ENCODE assay signal across 23 cellular contexts in genomic region chr17:2925011-2925410, GRCh38.
DNase-seq lines count a peak whose midpoint lies in the region; ATAC-seq, FAIRE-seq and TF ChIP-seq lines count a peak whose summit lies in the region.
"Had no signal": no experiment of that assay in that cellular context is flagged by ENCODE, and none has a peak within 500 bp of the region (broad histone marks: within the 10 kb centered on the region; RNA-seq: fewer than 3 reads in every experiment).

No MANE protein-coding gene starts in this region.

- H3K27ac ChIP-seq in RWPE1 (peak overlapping the region; percentile 98), H1 (ENCODE audit: low read depth, low read length) (no peak overlapping the region), trophoblast cell (ENCODE audit: low read depth, low read length) (no peak overlapping the region)
- H3K27ac ChIP-seq: 22Rv1 had no signal

- H2BK120ac ChIP-seq in H1 (replicated peaks; ENCODE audit: low read depth, low read length), result no peak overlapping the region
- H2BK120ac ChIP-seq in trophoblast cell (ENCODE audit: insufficient read depth, low read length, poor library complexity), result peak overlapping the region; percentile 88

- DNase-seq in NOMO-1 treated with DMSO at 0.1 percent for 48 hours (lab: John Stamatoyannopoulos, UW; ENCODE audit: unreplicated experiment) (peak; percentile 31), NOMO-1 treated with dmso at 0.1 percent for 144 hours (lab: John Stamatoyannopoulos, UW; ENCODE audit: unreplicated experiment) (no peak), RWPE1 (ENCODE audit: low spot score) (no peak), H1 (ENCODE audit: low read depth in 1 of 2, low spot score in 2 of 2) (no peak), trophoblast cell (no peak), cortex of kidney (lab: John Stamatoyannopoulos, UW) (no peak), GOT3 (lab: John Stamatoyannopoulos, UW) (no peak)
- DNase-seq: activated CD4-positive, alpha-beta memory T cell treated with anti-CD3 and anti-CD28 coated beads, Interleukin-2, amount 10 ng/mL, durations not matched to agents 7 days and 5 days; activated CD4-positive, CD25-positive, alpha-beta regulatory T cell; activated naive CD4-positive, alpha-beta T cell treated with anti-CD3 and anti-CD28 coated beads, Interleukin-2, amount 10 ng/mL, durations not matched to agents 7 days and 5 days; activated T-cell treated with anti-CD3 and anti-CD28 coated beads, Interleukin-2, amount 50 U/mL, for 24 hours; anterior cingulate cortex; BE2C; islet precursor cell; NCI-H2029; nephron progenitor cell; NK-92 treated with Interleukin-12 subunit alpha and Interleukin-12 subunit beta, amount 100 ng/mL, for 24 hours; stimulated activated CD4-positive, alpha-beta T cell treated with anti-CD3 and anti-CD28 coated beads, Interleukin-4, amount 100 ng/mL, for 1 hour had no signal

- TF ChIP-seq RAD21 in H1 (IDR thresholded peaks at IDR 0.05 in 1 of 2, conservative IDR thresholded peaks at IDR 0.05 in 1 of 2; ENCODE audit: low read depth in 2 of 2, low read length in 2 of 2), result no peak

- no peaks in the 10 kb centered on the region; the same call in 1 of the 2 replicates for H3K23me2 ChIP-seq in H1 (ENCODE audit: low read depth, low read length)

- 0 out of 2 replicates have a peak overlapping the region, but pooled peaks have one; percentile 18 for H2BK20ac ChIP-seq in H1 (ENCODE audit: low read length)

- H4K8ac ChIP-seq in H1 (ENCODE audit: extremely low read depth, insufficient read depth, low read length) (no peak overlapping the region), trophoblast cell (ENCODE audit: low read depth, low read length) (no peak overlapping the region)

- H3K9ac ChIP-seq in H1 (replicated peaks in 1 of 4; ENCODE audit: extremely low read depth in 1 of 4, low read depth in 3 of 4, low read length in 3 of 4) (no peak overlapping the region), trophoblast cell (ENCODE audit: low read length) (no peak overlapping the region)

- H3K4me2 ChIP-seq in H1 (ENCODE audit: insufficient read depth in 1 of 2, low read depth in 2 of 2, low read length in 2 of 2), result no peak overlapping the region; a peak in 1 of 4 replicates
- H3K4me2 ChIP-seq in trophoblast cell (ENCODE audit: low read length), result no peak overlapping the region
- H3K4me2 ChIP-seq: smooth muscle cell had no signal

- POLR2A ChIA-PET in RWPE1 (lab: Yijun Ruan, JAX; ENCODE audit: low non-redundant PET) (no interaction called here), H1 (lab: Charles Lee; ENCODE audit: partially characterized antibody) (no interaction called here)

- H3K9me3 ChIP-seq in H1 (ENCODE audit: insufficient read depth in 2 of 2, low read depth in 1 of 2, low read length in 1 of 2) (no peaks in the 10 kb centered on the region), trophoblast cell (ENCODE audit: insufficient read depth, low read depth, low read length) (no peaks in the 10 kb centered on the region)
- H3K9me3 ChIP-seq: BE2C, HAP-1 had no signal

- H2BK12ac ChIP-seq in H1 (ENCODE audit: low read depth, low read length) (peak overlapping the region; percentile 77; the same call in 1 of the 2 replicates), trophoblast cell (ENCODE audit: low read length) (peak overlapping the region; percentile 9)

- H3K27me3 ChIP-seq in H1 (replicated peaks in 1 of 4; ENCODE audit: control insufficient read depth in 3 of 4, extremely low read depth in 1 of 4, insufficient read depth in 3 of 4, low read length in 3 of 4), result no peaks in the 10 kb centered on the region
- no peaks in the 10 kb centered on the region for H3K27me3 ChIP-seq in trophoblast cell (ENCODE audit: insufficient read depth, low read length)
- H3K27me3 ChIP-seq: BE2C had no signal

- H3K18ac ChIP-seq in H1 (ENCODE audit: extremely low read depth, low read length) (no peak overlapping the region), trophoblast cell (ENCODE audit: low read length) (peak overlapping the region; percentile 12)

- peaks cover 9 to 21% of the 10 kb centered on the region in 2 experiments for H4K20me1 ChIP-seq in H1 (replicated peaks in 1 of 2; ENCODE audit: control insufficient read depth in 1 of 2, insufficient read depth in 2 of 2, low read length in 2 of 2)

- H3K4me3 ChIP-seq in H1 (ENCODE audit: extremely low read depth in 1 of 4, insufficient read depth in 2 of 4, low read depth in 3 of 4, low read length in 4 of 4) (no peak overlapping the region), trophoblast cell (ENCODE audit: low read depth, low read length) (no peak overlapping the region)
- H3K4me3 ChIP-seq: HAP-1, smooth muscle cell had no signal

- TF ChIP-seq CTCF in RWPE1 (conservative IDR thresholded peaks at IDR 0.05; ENCODE audit: low read depth) (no peak), H1 (IDR thresholded peaks at IDR 0.05; ENCODE audit: control extremely low read depth in 1 of 3, insufficient read depth in 1 of 3, low read depth in 1 of 3, low read length in 3 of 3) (no peak)

- peaks cover 0 to 7% of the 10 kb centered on the region in 2 experiments; a peak in 1 of 4 replicates for H3K79me2 ChIP-seq in H1 (ENCODE audit: control insufficient read depth in 1 of 2, insufficient read depth in 2 of 2, low read length in 2 of 2)
- peaks cover 2% of the 10 kb centered on the region for H3K79me2 ChIP-seq in trophoblast cell (ENCODE audit: control insufficient read depth, insufficient read depth, low read length, poor library complexity)

- peak overlapping the region; percentile 97; the same call in 1 of the 2 replicates for H2BK15ac ChIP-seq in H1 (ENCODE audit: low read length)

- H3K56ac ChIP-seq in H1 (replicated peaks; ENCODE audit: insufficient read length, low read depth, low read length), result no peak overlapping the region

- H2AFZ ChIP-seq in H1 (ENCODE audit: low read length) (no peak overlapping the region), trophoblast cell (ENCODE audit: insufficient read depth, low read length, poor library complexity) (no peak overlapping the region)

- WGBS in H1 (ENCODE audit: extremely low coverage in 1 of 2, insufficient coverage in 1 of 2, insufficient read length in 1 of 2, insufficient replicate concordance in 2 of 2, low coverage in 1 of 2, low lambda C conversion rate in 2 of 2, missing lambda C conversion rate in 1 of 2), 2 experiments, result 93% methylated on average over 8 of the region's 8 CpGs; no CpG with 5 or more reads in 1 of the 2 experiments
- no CpG with 5 or more reads among the region's 8 CpGs for WGBS in trophoblast cell (ENCODE audit: extremely low coverage, insufficient coverage, insufficient read length)

- CTCF ChIA-PET in RWPE1 (lab: Yijun Ruan, JAX) (interaction anchor here (0.6 to 1.4 kb wide), 3 partner anchors 13 to 76 kb away, joined by 3 to 7 read pairs (median 3); no protein-coding TSS in a partner anchor), H1 (lab: Charles Lee; ENCODE audit: partially characterized antibody) (interaction anchor here (0.7 to 18.1 kb wide), 9 partner anchors 12 to 731 kb away, joined by 3 to 233 read pairs (median 5); no protein-coding TSS in a partner anchor)

- H3K79me1 ChIP-seq in H1 (ENCODE audit: low read depth, low read length) (peaks cover 11% of the 10 kb centered on the region), trophoblast cell (ENCODE audit: low read length) (peaks cover 5% of the 10 kb centered on the region)

- H4K91ac ChIP-seq in H1 (replicated peaks; ENCODE audit: insufficient read length, low read length) (peak overlapping the region; percentile 22), trophoblast cell (ENCODE audit: low read depth, low read length) (peak overlapping the region; percentile 21)

- H3K14ac ChIP-seq in H1 (ENCODE audit: insufficient read length) (no peak overlapping the region), trophoblast cell (ENCODE audit: low read length) (peak overlapping the region; percentile 0)

- H3K23ac ChIP-seq in H1 (ENCODE audit: insufficient read length) (no peak overlapping the region), trophoblast cell (ENCODE audit: low read length) (no peak overlapping the region)

- H3K36me3 ChIP-seq in H1 (ENCODE audit: control insufficient read depth in 2 of 4, insufficient read depth in 4 of 4, low read length in 3 of 4) (no peaks in the 10 kb centered on the region), trophoblast cell (ENCODE audit: control insufficient read depth in 1 of 2, insufficient read depth in 2 of 2, low read length in 2 of 2) (no peaks in the 10 kb centered on the region)
- H3K36me3 ChIP-seq: HAP-1 had no signal

- H4K12ac ChIP-seq in trophoblast cell (ENCODE audit: low read depth, low read length), result no peak overlapping the region

- no peak for TF ChIP-seq EP300 in H1 (IDR thresholded peaks at IDR 0.05; ENCODE audit: borderline replicate concordance in 1 of 2, low read depth in 2 of 2, low read length in 2 of 2)

- no peak for FAIRE-seq in H1 (lab: Jason Lieb, UNC)
- FAIRE-seq: endometrium had no signal

- H3K4ac ChIP-seq in H1 (replicated peaks; ENCODE audit: insufficient read length, low read depth, low read length) (no peak overlapping the region), trophoblast cell (ENCODE audit: low read depth, low read length) (no peak overlapping the region)

- H2BK5ac ChIP-seq in H1 (ENCODE audit: low read depth, low read length) (peak overlapping the region; percentile 48; the same call in 1 of the 2 replicates), trophoblast cell (ENCODE audit: low read depth, low read length, poor library complexity) (no peak overlapping the region)

- no peak overlapping the region for H2AK5ac ChIP-seq in H1 (ENCODE audit: low read depth, low read length)
- H2AK5ac ChIP-seq in trophoblast cell (ENCODE audit: low read length), result peak overlapping the region; percentile 72

- H3K4me1 ChIP-seq in H1 (replicated peaks in 1 of 4; ENCODE audit: control insufficient read depth in 3 of 4, insufficient read depth in 4 of 4, low read length in 3 of 4) (peaks cover 0 to 10% (median 6%) of the 10 kb centered on the region in 4 experiments; a peak in 6 of 7 replicates), trophoblast cell (ENCODE audit: control insufficient read depth in 1 of 2, insufficient read depth in 2 of 2, low read length in 2 of 2) (peaks cover 11 to 15% of the 10 kb centered on the region in 2 experiments)
- H3K4me1 ChIP-seq: HAP-1 had no signal

- no peak overlapping the region for H4K5ac ChIP-seq in H1 (ENCODE audit: insufficient read length, low read depth, low read length)

- ATAC-seq in GM19328 (IDR thresholded peaks at IDR 0.05; ENCODE audit: unreplicated experiment), result no peak

- no peak for TF ChIP-seq POLR2A in H1 (IDR thresholded peaks at IDR 0.05; ENCODE audit: control extremely low read depth in 1 of 2, low read depth in 2 of 2, low read length in 2 of 2)

TF ChIP-seq in H1, 55 proteins besides CTCF, POLR2A, EP300 and RAD21 (continues in another document):
- no peak for TF ChIP-seq EZH2 (IDR thresholded peaks at IDR 0.05; ENCODE audit: low read depth, low read length, severe bottlenecking)
- no peak for TF ChIP-seq SIN3A (conservative IDR thresholded peaks at IDR 0.05 in 1 of 2, IDR thresholded peaks at IDR 0.05 in 1 of 2; ENCODE audit: low read depth in 1 of 2, low read length in 2 of 2)
- TF ChIP-seq JUND (IDR thresholded peaks at IDR 0.05; ENCODE audit: low read length), result no peak
- TF ChIP-seq MAFK (IDR thresholded peaks at IDR 0.05; ENCODE audit: low read depth, low read length), result no peak
- no peak for TF ChIP-seq JUN (IDR thresholded peaks at IDR 0.05; ENCODE audit: low read depth, low read length)
